ENCODE assay signal across 17 cellular contexts in genomic region chrX:136822337-136823095, GRCh38. TPM values are rescaled to one million over a fixed set of nuclear protein-coding genes. Genes with fewer than 3 reads are reported as not detected.
A peak's percentile ranks its signal among the peaks of the same experiment; 100 is the strongest.
DNase-seq lines count a peak whose midpoint lies in the region; ATAC-seq and TF ChIP-seq lines count a peak whose summit lies in the region.
"Had no signal": no experiment of that assay in that cellular context is flagged by ENCODE, and none has a peak within 500 bp of the region (broad histone marks: within the 10 kb centered on the region; RNA-seq: fewer than 3 reads in every experiment).

No MANE protein-coding gene starts in this region.

- H4K91ac ChIP-seq in mesenchymal stem cell (ENCODE audit: low read length) = no peak overlapping the region

- no peaks in the 10 kb centered on the region for H3K27me3 ChIP-seq in mesenchymal stem cell (ENCODE audit: control insufficient read depth in 1 of 2, insufficient read depth in 1 of 2, low read length in 2 of 2)
- no peaks in the 10 kb centered on the region for H3K27me3 ChIP-seq in tibial artery
- H3K27me3 ChIP-seq in HAP-1 (ENCODE audit: low read depth) = no peaks in the 10 kb centered on the region
- H3K27me3 ChIP-seq: Peyer's patch had no signal

- H3K23ac ChIP-seq in mesenchymal stem cell (ENCODE audit: low read length in 2 of 2) = no peak overlapping the region

- WGBS in mesenchymal stem cell = 93% methylated on average over 3 of the region's 5 CpGs

- intact Hi-C loops in tibial artery (cut with DNase I; ENCODE audit: low total_unique reads) = no loop called here

- H3K4me2 ChIP-seq in mesenchymal stem cell (ENCODE audit: low read length, poor library complexity, severe bottlenecking) = no peak overlapping the region
- H3K4me2 ChIP-seq: BLaER1 had no signal

- no peak for ATAC-seq in GM19035 (IDR thresholded peaks at IDR 0.05; ENCODE audit: unreplicated experiment)
- ATAC-seq: GM12878 had no signal

- no peak overlapping the region for H3K27ac ChIP-seq in mesenchymal stem cell (ENCODE audit: low read length, poor library complexity, severe bottlenecking)
- H3K27ac ChIP-seq in tibial artery = no peak overlapping the region
- H3K27ac ChIP-seq: BLaER1, Peyer's patch had no signal

- H3K14ac ChIP-seq in mesenchymal stem cell (ENCODE audit: low read length in 2 of 2) = no peak overlapping the region

- no peak overlapping the region for H2BK120ac ChIP-seq in mesenchymal stem cell (ENCODE audit: low read depth, low read length)

- H2AFZ ChIP-seq in mesenchymal stem cell (ENCODE audit: low read depth, low read length) = no peak overlapping the region

- no peaks in the 10 kb centered on the region for H3K79me1 ChIP-seq in mesenchymal stem cell (replicated peaks; ENCODE audit: low read length, poor library complexity, severe bottlenecking)

- H2BK15ac ChIP-seq in mesenchymal stem cell (ENCODE audit: low read depth, poor library complexity, severe bottlenecking) = no peak overlapping the region

- TF ChIP-seq CTCF in AG10803 (conservative IDR thresholded peaks at IDR 0.05; ENCODE audit: low read length) = no peak
- no peak for TF ChIP-seq CTCF in tibial artery (IDR thresholded peaks at IDR 0.05)
- TF ChIP-seq CTCF in GM13976 (IDR thresholded peaks at IDR 0.05; ENCODE audit: borderline replicate concordance, control extremely low read depth, extremely low read depth, insufficient read depth, missing control alignments) = no peak

- DNase-seq in AG10803 (ENCODE audit: low read depth) (peak; percentile 15), H4 (ENCODE audit: low spot score) (peak; percentile 16), amniotic epithelial cell (ENCODE audit: low read depth) (peak; percentile 38), mesenchymal stem cell (peak; percentile 22), tibial artery (no peak), HAP-1 (ENCODE audit: low spot score in 2 of 2) (no peak), GM13976 (ENCODE audit: low spot score) (no peak)
- DNase-seq: CD8-positive, alpha-beta memory T cell; KG1; NCI-H187 treated with DMSO at 0.1 percent for 48 hours; NCI-H446; NCI-H774; Peyer's patch; SHP77 treated with DMSO at 0.1 percent for 48 hours had no signal

- in situ Hi-C loops in HAP-1 (cut with MboI; ENCODE audit: low sequenced_read_pairs) (no loop called here), GM13976 (cut with MboI; ENCODE audit: low sequenced_read_pairs, unreplicated experiment) (no loop called here)

- H2BK12ac ChIP-seq in mesenchymal stem cell (ENCODE audit: low read length in 2 of 2) = no peak overlapping the region

- no peak overlapping the region for H2AK5ac ChIP-seq in mesenchymal stem cell (ENCODE audit: low read length, severe bottlenecking)

- H3K4ac ChIP-seq in mesenchymal stem cell (ENCODE audit: low read depth in 1 of 2, low read length in 2 of 2) = no peak overlapping the region

- no peaks in the 10 kb centered on the region for H3K9me3 ChIP-seq in mesenchymal stem cell (ENCODE audit: control insufficient read depth, low read length)
- no peaks in the 10 kb centered on the region for H3K9me3 ChIP-seq in tibial artery
- H3K9me3 ChIP-seq in HAP-1 = no peaks in the 10 kb centered on the region
- H3K9me3 ChIP-seq: BLaER1, Peyer's patch had no signal

- H3K18ac ChIP-seq in mesenchymal stem cell (ENCODE audit: low read depth in 1 of 2, low read length in 2 of 2) = no peak overlapping the region

- H3K36me3 ChIP-seq in mesenchymal stem cell (ENCODE audit: control insufficient read depth in 1 of 2, insufficient read depth in 2 of 2, low read depth in 1 of 2, low read length in 2 of 2) (peaks cover 0 to 9% of the 10 kb centered on the region in 2 experiments), tibial artery (peaks cover 4 to 21% (median 7%) of the 10 kb centered on the region in 3 donors), HAP-1 (replicated peaks) (no peaks in the 10 kb centered on the region; the same call in 1 of the 2 replicates)
- H3K36me3 ChIP-seq: Peyer's patch had no signal

- no peak overlapping the region for H2BK5ac ChIP-seq in mesenchymal stem cell (ENCODE audit: low read depth, low read length, poor library complexity, severe bottlenecking)

- H3K4me3 ChIP-seq in AG10803 (ENCODE audit: low read length) (no peak overlapping the region), mesenchymal stem cell (ENCODE audit: insufficient read depth in 1 of 2, low read depth in 1 of 2, low read length in 2 of 2) (no peak overlapping the region), tibial artery (no peak overlapping the region), HAP-1 (no peak overlapping the region)
- H3K4me3 ChIP-seq: BLaER1, GM12878, Peyer's patch had no signal

- H3K4me1 ChIP-seq in mesenchymal stem cell (ENCODE audit: control insufficient read depth, insufficient read depth, low read depth, low read length) (no peaks in the 10 kb centered on the region), tibial artery (no peaks in the 10 kb centered on the region), HAP-1 (no peaks in the 10 kb centered on the region; the same call in 1 of the 2 replicates)
- H3K4me1 ChIP-seq: BLaER1, Peyer's patch had no signal

- no peak overlapping the region for H3K9ac ChIP-seq in mesenchymal stem cell (ENCODE audit: low read length)
- H3K9ac ChIP-seq: BLaER1 had no signal

- H4K8ac ChIP-seq in mesenchymal stem cell (ENCODE audit: low read length) = no peak overlapping the region

RNA-seq across cellular contexts. Expression of gene ARHGEF6, which starts 41.8 kb away (rescaled TPM):
- total RNA-seq in H4 (2014; rRNA removed; shearing (Covaris generic)) = 6.6 and 8.0 TPM in 2 replicates
- polyA plus RNA-seq in mesenchymal stem cell (2013, experiment 1 of 2) = 2.7 TPM
- 2.9 TPM for polyA plus RNA-seq in mesenchymal stem cell (2013, experiment 2 of 2)

RNA-seq across cellular contexts. Expression of gene RBMX, which starts 58.0 kb away (rescaled TPM):
- 690 and 772 TPM in 2 replicates for total RNA-seq in H4 (2014; rRNA removed; shearing (Covaris generic))
- 119 TPM for polyA plus RNA-seq in mesenchymal stem cell (2013, experiment 1 of 2)
- polyA plus RNA-seq in mesenchymal stem cell (2013, experiment 2 of 2) = 120 TPM

Comparison
In these comparisons a context has a peak if more than half of its experiments do, and no peak if none do; other contexts are left out.
1. DNase-seq: peak in AG10803 (single experiment), H4 (single experiment), amniotic epithelial cell (single experiment) and mesenchymal stem cell (single experiment); none in tibial artery (0 of 2), HAP-1 (0 of 2) and GM13976 (single experiment).